1 cellular context compared by ENCODE assay signal in genomic region chr5:81971694-81972495, GRCh38.
A peak's percentile ranks its signal among the peaks of the same experiment; 100 is the strongest.
TF ChIP-seq lines count a peak whose summit lies in the region.

Gene ATG10 (plus strand): TSS chr5:81972023. CDS start chr5:81987571, 15,548 bp downstream.

TF ChIP-seq in HepG2, 621 proteins besides CTCF, POLR2A, EP300 and RAD21 (continued from another document):
- TF ChIP-seq KIAA2018 (CRISPR knock-in tag; IDR thresholded peaks at IDR 0.05; ENCODE audit: borderline replicate concordance) = no peak
- TF ChIP-seq ZNF343 (CRISPR knock-in tag; IDR thresholded peaks at IDR 0.05) = no peak
- TF ChIP-seq GATA4 (IDR thresholded peaks at IDR 0.05; ENCODE audit: borderline replicate concordance, low read depth) = peak; percentile 58; the same call in 1 of the 2 replicates
